ENCODE assay signal across 10 cellular contexts in the genomic region with DNA sequence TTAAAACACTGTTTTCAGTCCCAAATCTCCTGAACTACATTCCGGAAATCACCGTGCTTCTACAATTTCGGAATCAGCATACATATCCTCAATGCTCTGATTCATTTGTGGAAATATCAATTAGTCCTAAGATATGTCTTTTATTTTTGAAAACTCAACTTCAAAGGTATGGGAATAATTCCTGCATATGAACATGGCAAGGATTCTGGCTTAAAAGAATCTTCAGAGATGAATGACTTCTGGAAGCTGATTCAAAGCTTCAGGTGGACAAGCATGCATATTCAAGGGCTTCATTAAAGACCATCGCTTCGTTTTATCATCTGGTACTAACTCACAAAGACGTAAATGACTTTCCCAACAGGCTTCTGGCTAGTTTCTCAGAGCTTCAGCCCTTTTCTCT.
"Had no signal": no experiment of that assay in that cellular context is flagged by ENCODE, and none has a peak within 500 bp of the region (broad histone marks: within the 10 kb centered on the region; RNA-seq: fewer than 3 reads in every experiment).

No MANE protein-coding gene starts in this region.

- H3K4me1 ChIP-seq: HAP-1 had no signal

- H3K27ac ChIP-seq: GM23248 had no signal

- DNase-seq: GM23248, GOT3, H7, H9, HCEC 1CT, HFFc6 had no signal

- H3K4me3 ChIP-seq: GM23248, GM23338, HAP-1 had no signal

- H2AFZ ChIP-seq: GM23248, GM23338 had no signal

- H3K4me1 Mint-ChIP-seq: GM23338, H9 had no signal

- H3K9me3 ChIP-seq: HAP-1 had no signal

- H3K4me3 Mint-ChIP-seq: GM23338, H9, HFFc6 had no signal

- H3K9ac ChIP-seq: GM23248 had no signal

- FAIRE-seq: H1 had no signal

- ATAC-seq: GM23338, HCT116 had no signal

- H3K27ac Mint-ChIP-seq: GM23338, H9, HFFc6 had no signal

- H3K36me3 ChIP-seq: HAP-1 had no signal

- H3K4me2 ChIP-seq: GM23338 had no signal
